1 cellular context compared by ENCODE assay signal in the genomic region with DNA sequence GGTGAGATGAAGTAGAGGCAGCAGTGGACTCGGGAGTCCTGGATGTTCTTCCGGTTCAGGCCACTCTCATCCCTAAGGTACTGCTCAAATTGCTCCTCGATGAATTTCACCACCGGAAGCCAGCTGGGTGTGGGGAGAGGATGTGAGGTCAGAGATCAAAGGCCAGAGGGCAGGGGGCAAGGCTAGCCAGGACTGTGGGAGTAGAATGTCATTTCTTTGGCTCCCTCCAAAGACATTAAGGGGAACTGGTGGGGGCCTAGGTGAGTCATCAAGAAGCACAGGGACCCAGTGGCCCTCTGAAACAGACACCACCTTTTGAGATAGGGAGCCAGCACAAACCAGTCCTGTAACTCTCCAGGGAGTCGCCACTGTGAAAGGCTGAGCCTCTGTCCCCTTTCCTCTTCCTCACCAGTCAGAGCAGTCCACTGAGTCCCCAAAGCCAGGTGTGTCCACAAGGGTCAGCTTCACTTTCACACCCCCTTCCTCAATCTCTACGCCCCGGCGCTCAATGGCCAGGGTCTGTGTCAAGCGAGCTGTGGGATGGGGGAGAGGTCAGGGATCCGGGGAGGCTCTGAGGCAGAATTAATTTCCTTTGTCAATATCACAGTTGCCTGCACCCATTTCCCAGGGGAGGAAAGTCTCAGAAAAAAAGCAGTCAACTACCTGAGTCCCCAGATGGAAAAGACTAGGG.
TF ChIP-seq lines count a peak whose summit lies in the region.

No MANE protein-coding gene starts in this region.

TF ChIP-seq in HEK293, 187 proteins besides CTCF, POLR2A, EP300 and RAD21 (continues in another document):
- TF ChIP-seq, protein P1, sequence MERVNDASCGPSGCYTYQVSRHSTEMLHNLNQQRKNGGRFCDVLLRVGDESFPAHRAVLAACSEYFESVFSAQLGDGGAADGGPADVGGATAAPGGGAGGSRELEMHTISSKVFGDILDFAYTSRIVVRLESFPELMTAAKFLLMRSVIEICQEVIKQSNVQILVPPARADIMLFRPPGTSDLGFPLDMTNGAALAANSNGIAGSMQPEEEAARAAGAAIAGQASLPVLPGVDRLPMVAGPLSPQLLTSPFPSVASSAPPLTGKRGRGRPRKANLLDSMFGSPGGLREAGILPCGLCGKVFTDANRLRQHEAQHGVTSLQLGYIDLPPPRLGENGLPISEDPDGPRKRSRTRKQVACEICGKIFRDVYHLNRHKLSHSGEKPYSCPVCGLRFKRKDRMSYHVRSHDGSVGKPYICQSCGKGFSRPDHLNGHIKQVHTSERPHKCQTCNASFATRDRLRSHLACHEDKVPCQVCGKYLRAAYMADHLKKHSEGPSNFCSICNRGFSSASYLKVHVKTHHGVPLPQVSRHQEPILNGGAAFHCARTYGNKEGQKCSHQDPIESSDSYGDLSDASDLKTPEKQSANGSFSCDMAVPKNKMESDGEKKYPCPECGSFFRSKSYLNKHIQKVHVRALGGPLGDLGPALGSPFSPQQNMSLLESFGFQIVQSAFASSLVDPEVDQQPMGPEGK (tag by site-specific recombination; IDR thresholded peaks at IDR 0.05): peak; percentile 85
- TF ChIP-seq KLF1 (tag by site-specific recombination; IDR thresholded peaks at IDR 0.05): no peak
- no peak for TF ChIP-seq ZNF19 (tag by site-specific recombination; IDR thresholded peaks at IDR 0.05; ENCODE audit: low read depth)
- TF ChIP-seq ZNF561 (tag by site-specific recombination; IDR thresholded peaks at IDR 0.05; ENCODE audit: borderline replicate concordance): 0 out of 2 replicates have a peak, but pooled peaks have one; percentile 18
- TF ChIP-seq ZBTB7A (tag by site-specific recombination; IDR thresholded peaks at IDR 0.05; ENCODE audit: low read depth): no peak
- TF ChIP-seq ZNF174 (tag by site-specific recombination; IDR thresholded peaks at IDR 0.05): no peak
- peak; percentile 86 for TF ChIP-seq BCL11B (tag by site-specific recombination; IDR thresholded peaks at IDR 0.05; ENCODE audit: low read depth)
- TF ChIP-seq, protein P2, sequence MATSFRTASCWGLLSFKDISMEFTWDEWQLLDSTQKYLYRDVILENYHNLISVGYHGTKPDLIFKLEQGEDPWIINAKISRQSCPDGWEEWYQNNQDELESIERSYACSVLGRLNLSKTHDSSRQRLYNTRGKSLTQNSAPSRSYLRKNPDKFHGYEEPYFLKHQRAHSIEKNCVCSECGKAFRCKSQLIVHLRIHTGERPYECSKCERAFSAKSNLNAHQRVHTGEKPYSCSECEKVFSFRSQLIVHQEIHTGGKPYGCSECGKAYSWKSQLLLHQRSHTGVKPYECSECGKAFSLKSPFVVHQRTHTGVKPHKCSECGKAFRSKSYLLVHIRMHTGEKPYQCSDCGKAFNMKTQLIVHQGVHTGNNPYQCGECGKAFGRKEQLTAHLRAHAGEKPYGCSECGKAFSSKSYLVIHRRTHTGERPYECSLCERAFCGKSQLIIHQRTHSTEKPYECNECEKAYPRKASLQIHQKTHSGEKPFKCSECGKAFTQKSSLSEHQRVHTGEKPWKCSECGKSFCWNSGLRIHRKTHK (tag by site-specific recombination; IDR thresholded peaks at IDR 0.05): 0 out of 2 replicates have a peak, but pooled peaks have one; percentile 7
- TF ChIP-seq ZNF518A (tag by site-specific recombination; conservative IDR thresholded peaks at IDR 0.05; ENCODE audit: low read depth): no peak
- no peak for TF ChIP-seq ZNF133 (tag by site-specific recombination; IDR thresholded peaks at IDR 0.05)
- no peak for TF ChIP-seq SETDB1 (IDR thresholded peaks at IDR 0.05; ENCODE audit: insufficient read length, low read length)
- TF ChIP-seq ZNF747 (tag by site-specific recombination; IDR thresholded peaks at IDR 0.05): no peak
- TF ChIP-seq ZNF211 (tag by site-specific recombination; IDR thresholded peaks at IDR 0.05; ENCODE audit: low read depth): no peak
- 0 out of 2 replicates have a peak, but pooled peaks have one; percentile 35 for TF ChIP-seq ZFP69B (tag by site-specific recombination; IDR thresholded peaks at IDR 0.05)
- TF ChIP-seq SP7 (tag by site-specific recombination; IDR thresholded peaks at IDR 0.05): no peak
- TF ChIP-seq HOXC10 (CRISPR knock-in tag; IDR thresholded peaks at IDR 0.05): no peak
- TF ChIP-seq, protein P3, sequence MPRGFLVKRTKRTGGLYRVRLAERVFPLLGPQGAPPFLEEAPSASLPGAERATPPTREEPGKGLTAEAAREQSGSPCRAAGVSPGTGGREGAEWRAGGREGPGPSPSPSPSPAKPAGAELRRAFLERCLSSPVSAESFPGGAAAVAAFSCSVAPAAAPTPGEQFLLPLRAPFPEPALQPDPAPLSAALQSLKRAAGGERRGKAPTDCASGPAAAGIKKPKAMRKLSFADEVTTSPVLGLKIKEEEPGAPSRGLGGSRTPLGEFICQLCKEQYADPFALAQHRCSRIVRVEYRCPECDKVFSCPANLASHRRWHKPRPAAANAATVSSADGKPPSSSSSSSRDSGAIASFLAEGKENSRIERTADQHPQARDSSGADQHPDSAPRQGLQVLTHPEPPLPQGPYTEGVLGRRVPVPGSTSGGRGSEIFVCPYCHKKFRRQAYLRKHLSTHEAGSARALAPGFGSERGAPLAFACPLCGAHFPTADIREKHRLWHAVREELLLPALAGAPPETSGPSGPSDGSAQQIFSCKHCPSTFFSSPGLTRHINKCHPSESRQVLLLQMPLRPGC (tag by site-specific recombination; IDR thresholded peaks at IDR 0.05): peak; percentile 22; the same call in 1 of the 2 replicates
- no peak for TF ChIP-seq WT1 (tag by site-specific recombination; IDR thresholded peaks at IDR 0.05)
- no peak for TF ChIP-seq ZSCAN16 (tag by site-specific recombination; IDR thresholded peaks at IDR 0.05)
- peak; percentile 46; the same call in 1 of the 2 replicates for TF ChIP-seq PRDM10 (tag by site-specific recombination; IDR thresholded peaks at IDR 0.05)
- peak; percentile 71; the same call in 1 of the 2 replicates for TF ChIP-seq ZNF24 (tag by site-specific recombination; IDR thresholded peaks at IDR 0.05)
- TF ChIP-seq, protein P4, sequence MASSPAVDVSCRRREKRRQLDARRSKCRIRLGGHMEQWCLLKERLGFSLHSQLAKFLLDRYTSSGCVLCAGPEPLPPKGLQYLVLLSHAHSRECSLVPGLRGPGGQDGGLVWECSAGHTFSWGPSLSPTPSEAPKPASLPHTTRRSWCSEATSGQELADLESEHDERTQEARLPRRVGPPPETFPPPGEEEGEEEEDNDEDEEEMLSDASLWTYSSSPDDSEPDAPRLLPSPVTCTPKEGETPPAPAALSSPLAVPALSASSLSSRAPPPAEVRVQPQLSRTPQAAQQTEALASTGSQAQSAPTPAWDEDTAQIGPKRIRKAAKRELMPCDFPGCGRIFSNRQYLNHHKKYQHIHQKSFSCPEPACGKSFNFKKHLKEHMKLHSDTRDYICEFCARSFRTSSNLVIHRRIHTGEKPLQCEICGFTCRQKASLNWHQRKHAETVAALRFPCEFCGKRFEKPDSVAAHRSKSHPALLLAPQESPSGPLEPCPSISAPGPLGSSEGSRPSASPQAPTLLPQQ (tag by site-specific recombination; IDR thresholded peaks at IDR 0.05): peak; percentile 47; the same call in 1 of the 2 replicates
- no peak for TF ChIP-seq GLI2 (tag by site-specific recombination; IDR thresholded peaks at IDR 0.05; ENCODE audit: borderline replicate concordance, low read depth)
- no peak for TF ChIP-seq ZNF248 (tag by site-specific recombination; IDR thresholded peaks at IDR 0.05)
- TF ChIP-seq ZNF600 (tag by site-specific recombination; IDR thresholded peaks at IDR 0.05): peak; percentile 75
- TF ChIP-seq ZNF792 (tag by site-specific recombination; IDR thresholded peaks at IDR 0.05): no peak
- no peak for TF ChIP-seq ZNF529 (tag by site-specific recombination; IDR thresholded peaks at IDR 0.05; ENCODE audit: insufficient replicate concordance)
- TF ChIP-seq ZNF624 (tag by site-specific recombination; IDR thresholded peaks at IDR 0.05): no peak
- TF ChIP-seq, protein P5, sequence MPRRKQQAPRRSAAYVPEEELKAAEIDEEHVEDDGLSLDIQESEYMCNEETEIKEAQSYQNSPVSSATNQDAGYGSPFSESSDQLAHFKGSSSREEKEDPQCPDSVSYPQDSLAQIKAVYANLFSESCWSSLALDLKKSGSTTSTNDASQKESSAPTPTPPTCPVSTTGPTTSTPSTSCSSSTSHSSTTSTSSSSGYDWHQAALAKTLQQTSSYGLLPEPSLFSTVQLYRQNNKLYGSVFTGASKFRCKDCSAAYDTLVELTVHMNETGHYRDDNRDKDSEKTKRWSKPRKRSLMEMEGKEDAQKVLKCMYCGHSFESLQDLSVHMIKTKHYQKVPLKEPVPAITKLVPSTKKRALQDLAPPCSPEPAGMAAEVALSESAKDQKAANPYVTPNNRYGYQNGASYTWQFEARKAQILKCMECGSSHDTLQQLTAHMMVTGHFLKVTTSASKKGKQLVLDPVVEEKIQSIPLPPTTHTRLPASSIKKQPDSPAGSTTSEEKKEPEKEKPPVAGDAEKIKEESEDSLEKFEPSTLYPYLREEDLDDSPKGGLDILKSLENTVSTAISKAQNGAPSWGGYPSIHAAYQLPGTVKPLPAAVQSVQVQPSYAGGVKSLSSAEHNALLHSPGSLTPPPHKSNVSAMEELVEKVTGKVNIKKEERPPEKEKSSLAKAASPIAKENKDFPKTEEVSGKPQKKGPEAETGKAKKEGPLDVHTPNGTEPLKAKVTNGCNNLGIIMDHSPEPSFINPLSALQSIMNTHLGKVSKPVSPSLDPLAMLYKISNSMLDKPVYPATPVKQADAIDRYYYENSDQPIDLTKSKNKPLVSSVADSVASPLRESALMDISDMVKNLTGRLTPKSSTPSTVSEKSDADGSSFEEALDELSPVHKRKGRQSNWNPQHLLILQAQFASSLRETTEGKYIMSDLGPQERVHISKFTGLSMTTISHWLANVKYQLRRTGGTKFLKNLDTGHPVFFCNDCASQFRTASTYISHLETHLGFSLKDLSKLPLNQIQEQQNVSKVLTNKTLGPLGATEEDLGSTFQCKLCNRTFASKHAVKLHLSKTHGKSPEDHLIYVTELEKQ (tag by site-specific recombination; IDR thresholded peaks at IDR 0.05; ENCODE audit: borderline replicate concordance): no peak
- TF ChIP-seq YY1 (tag by site-specific recombination; IDR thresholded peaks at IDR 0.05): no peak
- TF ChIP-seq SCRT2 (tag by site-specific recombination; IDR thresholded peaks at IDR 0.05): no peak
- no peak for TF ChIP-seq ZNF140 (tag by site-specific recombination; IDR thresholded peaks at IDR 0.05)
- TF ChIP-seq ZNF132 (tag by site-specific recombination; IDR thresholded peaks at IDR 0.05; ENCODE audit: borderline replicate concordance): no peak
- 0 out of 2 replicates have a peak, but pooled peaks have one; percentile 9 for TF ChIP-seq IKZF3 (tag by site-specific recombination; IDR thresholded peaks at IDR 0.05)
- TF ChIP-seq ZNF510 (tag by site-specific recombination; IDR thresholded peaks at IDR 0.05; ENCODE audit: insufficient replicate concordance): no peak
- TF ChIP-seq ZNF629 (tag by site-specific recombination; IDR thresholded peaks at IDR 0.05): peak; percentile 50; the same call in 1 of the 2 replicates
- TF ChIP-seq ZNF266 (tag by site-specific recombination; IDR thresholded peaks at IDR 0.05; ENCODE audit: low read depth): no peak
- no peak for TF ChIP-seq SP2 (tag by site-specific recombination; IDR thresholded peaks at IDR 0.05)
- no peak for TF ChIP-seq ZNF521 (tag by site-specific recombination; IDR thresholded peaks at IDR 0.05)
- TF ChIP-seq ZBTB20 (tag by site-specific recombination; IDR thresholded peaks at IDR 0.05): no peak
